In genomic region chr12:45234134-45234865, GRCh38 we compare ENCODE assay signal across 1 cellular context.
TF ChIP-seq lines count a peak whose summit lies in the region.

No MANE protein-coding gene starts in this region.

TF ChIP-seq in HCT116, 20 proteins besides CTCF, POLR2A, EP300 and RAD21:
- TF ChIP-seq TCF7L2 (IDR thresholded peaks at IDR 0.05; ENCODE audit: borderline replicate concordance, extremely low read depth, insufficient read depth, insufficient read length) (peak; percentile 65), CEBPB (IDR thresholded peaks at IDR 0.05; ENCODE audit: low read depth) (peak; percentile 32; the same call in 1 of the 2 replicates), ZNF274 (IDR thresholded peaks at IDR 0.05; ENCODE audit: low read depth, low read length) (no peak), SP1 (IDR thresholded peaks at IDR 0.05; ENCODE audit: low read depth) (peak; percentile 84), ZFX (IDR thresholded peaks at IDR 0.05) (no peak), JUND (IDR thresholded peaks at IDR 0.05) (peak; percentile 93), ATF3 (IDR thresholded peaks at IDR 0.05) (0 out of 2 replicates have a peak, but pooled peaks have one; percentile 6), SRF (IDR thresholded peaks at IDR 0.05; ENCODE audit: low read depth) (peak; percentile 70), EZH2 (IDR thresholded peaks at IDR 0.05) (no peak), ZBTB33 (IDR thresholded peaks at IDR 0.05; ENCODE audit: extremely low read depth, insufficient replicate concordance, low read length) (no peak), SIN3A (IDR thresholded peaks at IDR 0.05; ENCODE audit: low read depth) (peak; percentile 96), EZH2phosphoT487 (IDR thresholded peaks at IDR 0.05; ENCODE audit: borderline replicate concordance) (no peak), EGR1 (IDR thresholded peaks at IDR 0.05; ENCODE audit: low read depth) (0 out of 2 replicates have a peak, but pooled peaks have one; percentile 31), MAX (IDR thresholded peaks at IDR 0.05) (peak; percentile 60), CBX3 (IDR thresholded peaks at IDR 0.05; ENCODE audit: low read depth) (peak; percentile 68; the same call in 1 of the 2 replicates), POLR2AphosphoS5 (IDR thresholded peaks at IDR 0.05; ENCODE audit: low read depth, low read length) (peak; percentile 65; the same call in 1 of the 2 replicates), REST (IDR thresholded peaks at IDR 0.05; ENCODE audit: low read depth) (no peak), FOSL1 (IDR thresholded peaks at IDR 0.05; ENCODE audit: low read depth) (peak; percentile 94), YY1 (IDR thresholded peaks at IDR 0.05; ENCODE audit: extremely low read depth, insufficient replicate concordance, low read depth, low read length) (no peak), ELF1 (IDR thresholded peaks at IDR 0.05; ENCODE audit: borderline replicate concordance, low read depth) (peak; percentile 19; the same call in 1 of the 2 replicates)
